In genomic region chr15:67307156-67307555, GRCh38 we compare ENCODE assay signal across 1 cellular context.
TF ChIP-seq lines count a peak whose summit lies in the region.

No MANE protein-coding gene starts in this region.

TF ChIP-seq in GM12878, 131 proteins besides CTCF, POLR2A, EP300 and RAD21:
- TF ChIP-seq ZNF274 (IDR thresholded peaks at IDR 0.05; ENCODE audit: insufficient read depth, insufficient read length) (no peak), ZBTB33 (IDR thresholded peaks at IDR 0.05) (no peak), RFX5 (IDR thresholded peaks at IDR 0.05; ENCODE audit: low read depth, low read length) (no peak), JUNB (IDR thresholded peaks at IDR 0.05) (peak; percentile 55), ZBED1 (IDR thresholded peaks at IDR 0.05; ENCODE audit: borderline replicate concordance) (no peak)
TF ChIP-seq in GM12878: peak in this region for 1.
